In genomic region chr1:240385551-240385950, GRCh38 we compare ENCODE assay signal across 23 cellular contexts.
"Had no signal": no experiment of that assay in that cellular context is flagged by ENCODE, and none has a peak within 500 bp of the region (broad histone marks: within the 10 kb centered on the region; RNA-seq: fewer than 3 reads in every experiment).

No MANE protein-coding gene starts in this region.

- H3K27ac ChIP-seq: colonic mucosa, epithelial cell of prostate, esophagus squamous epithelium, left lung, lower lobe of right lung, tibial nerve had no signal

- H3K4me3 Mint-ChIP-seq: activated CD4-positive, alpha-beta memory T cell treated with anti-CD3 and anti-CD28 coated beads, Interleukin-2, amount 10 ng/mL, durations not matched to agents 7 days and 5 days; activated CD4-positive, alpha-beta T cell treated with anti-CD3 and anti-CD28 coated beads, Interleukin-2, amount 10 ng/mL, durations not matched to agents 7 days and 5 days; activated T-cell treated with anti-CD3 and anti-CD28 coated beads, Interleukin-2, amount 50 U/mL, for 4 hours; activated T-helper 17 cell treated with anti-CD3 and anti-CD28 coated beads, Interleukin-2, amount 50 U/mL, for 72 hours; central memory CD8-positive, alpha-beta T cell; natural killer cell treated with Interleukin-12 subunit alpha and Interleukin-12 subunit beta and Interleukin-15 and Interleukin-18, amount 100 ng/mL, for 72 hours; WTC11 had no signal

- H3K4me1 Mint-ChIP-seq: activated CD4-positive, alpha-beta memory T cell treated with anti-CD3 and anti-CD28 coated beads, Interleukin-2, amount 10 ng/mL, durations not matched to agents 7 days and 5 days; activated CD4-positive, alpha-beta T cell treated with anti-CD3 and anti-CD28 coated beads, Interleukin-2, amount 10 ng/mL, durations not matched to agents 7 days and 5 days; activated T-helper 17 cell treated with anti-CD3 and anti-CD28 coated beads, Interleukin-2, amount 50 U/mL, for 72 hours; central memory CD8-positive, alpha-beta T cell had no signal

- H3K9me3 ChIP-seq: colonic mucosa had no signal

- DNase-seq: activated CD4-positive, alpha-beta memory T cell treated with anti-CD3 and anti-CD28 coated beads, Interleukin-2, amount 10 ng/mL, durations not matched to agents 7 days and 5 days; activated CD4-positive, alpha-beta T cell treated with anti-CD3 and anti-CD28 coated beads for 1 hour; activated CD4-positive, alpha-beta T cell treated with anti-CD3 and anti-CD28 coated beads, Interleukin-2, amount 10 ng/mL, durations not matched to agents 7 days and 5 days; activated gamma-delta T cell treated with Interleukin-2 at 50 U/mL for 16 hours; activated naive CD4-positive, alpha-beta T cell treated with anti-CD3 and anti-CD28 coated beads, Interleukin-2, amount 50 U/mL, for 16 hours; activated T-cell treated with anti-CD3 and anti-CD28 coated beads, Interleukin-2, amount 50 U/mL, for 4 hours; amygdala; colonic mucosa; effector CD8-positive, alpha-beta T cell; esophagus squamous epithelium; left lung; lower lobe of right lung; mesendoderm; posterior cingulate gyrus; right cardiac atrium; stimulated activated CD4-positive, alpha-beta T cell treated with anti-CD3 and anti-CD28 coated beads, Interleukin-2, amount 100 ng/mL, for 48 hours; stimulated activated naive CD4-positive, alpha-beta T cell treated with Interleukin-2 at 50 U/mL for 16 hours had no signal

- H3K4me3 ChIP-seq: colonic mucosa, esophagus squamous epithelium, left lung, lower lobe of right lung, tibial nerve had no signal

- H3K27me3 ChIP-seq: colonic mucosa, esophagus squamous epithelium, left lung, tibial nerve had no signal

- H3K27ac Mint-ChIP-seq: activated CD4-positive, alpha-beta memory T cell treated with anti-CD3 and anti-CD28 coated beads, Interleukin-2, amount 10 ng/mL, durations not matched to agents 7 days and 5 days; activated CD4-positive, alpha-beta T cell treated with anti-CD3 and anti-CD28 coated beads, Interleukin-2, amount 10 ng/mL, durations not matched to agents 7 days and 5 days; activated T-helper 17 cell treated with anti-CD3 and anti-CD28 coated beads, Interleukin-2, amount 50 U/mL, for 72 hours; natural killer cell treated with Interleukin-12 subunit alpha and Interleukin-12 subunit beta and Interleukin-15 and Interleukin-18, amount 100 ng/mL, for 72 hours; WTC11 had no signal

- H3K4me1 ChIP-seq: colonic mucosa, esophagus squamous epithelium, left lung, lower lobe of right lung had no signal

- H3K36me3 ChIP-seq: colonic mucosa, esophagus squamous epithelium, left lung, lower lobe of right lung had no signal

- H3K27me3 Mint-ChIP-seq: activated CD4-positive, alpha-beta memory T cell treated with anti-CD3 and anti-CD28 coated beads, Interleukin-2, amount 10 ng/mL, durations not matched to agents 7 days and 5 days; activated CD4-positive, alpha-beta T cell treated with anti-CD3 and anti-CD28 coated beads, Interleukin-2, amount 10 ng/mL, durations not matched to agents 7 days and 5 days; central memory CD8-positive, alpha-beta T cell; natural killer cell treated with Interleukin-12 subunit alpha and Interleukin-12 subunit beta and Interleukin-15 and Interleukin-18, amount 100 ng/mL, for 72 hours had no signal

- H3K9me3 Mint-ChIP-seq: activated T-helper 17 cell treated with anti-CD3 and anti-CD28 coated beads, Interleukin-2, amount 50 U/mL, for 72 hours; central memory CD8-positive, alpha-beta T cell; natural killer cell treated with Interleukin-12 subunit alpha and Interleukin-12 subunit beta and Interleukin-15 and Interleukin-18, amount 100 ng/mL, for 72 hours had no signal

- ATAC-seq: activated T-cell treated with anti-CD3 and anti-CD28 coated beads, Interleukin-2, amount 50 U/mL, for 4 hours; activated T-helper 17 cell treated with anti-CD3 and anti-CD28 coated beads, Interleukin-2, amount 50 U/mL, for 72 hours; natural killer cell treated with Interleukin-12 subunit alpha and Interleukin-12 subunit beta and Interleukin-15 and Interleukin-18, amount 100 ng/mL, for 72 hours; right cardiac atrium; WTC11 had no signal
